In genomic region chr6:64479134-64479533, GRCh38 we compare ENCODE assay signal across 8 cellular contexts.
"Had no signal": no experiment of that assay in that cellular context is flagged by ENCODE, and none has a peak within 500 bp of the region (broad histone marks: within the 10 kb centered on the region; RNA-seq: fewer than 3 reads in every experiment).

No MANE protein-coding gene starts in this region.

- H3K36me3 ChIP-seq: HAP-1 had no signal

- H3K4me1 ChIP-seq: HAP-1 had no signal

- H3K9me3 ChIP-seq: HAP-1 had no signal

- H3K27ac ChIP-seq: GM23248 had no signal

- ATAC-seq: HCT116, K562 had no signal

- H3K9ac ChIP-seq: GM23248 had no signal

- H2AFZ ChIP-seq: GM23248 had no signal

- H3K4me3 ChIP-seq: GM23248, HAP-1, K562 had no signal

- DNase-seq: GM23248, GOT3, H7, HFFc6, KG1 had no signal
